In genomic region chr11:15035283-15035682, GRCh38 we compare ENCODE assay signal across 18 cellular contexts.
DNase-seq lines count a peak whose midpoint lies in the region; ATAC-seq and TF ChIP-seq lines count a peak whose summit lies in the region.
"Had no signal": no experiment of that assay in that cellular context is flagged by ENCODE, and none has a peak within 500 bp of the region (broad histone marks: within the 10 kb centered on the region; RNA-seq: fewer than 3 reads in every experiment).

No MANE protein-coding gene starts in this region.

- DNase-seq in DMS 273 (lab: John Stamatoyannopoulos, UW; ENCODE audit: unreplicated experiment) = peak; percentile 59
- DNase-seq in DMS 273 treated with DMSO at 0.1 percent for 48 hours (lab: John Stamatoyannopoulos, UW) = no peak
- peak; percentile 49 to 57 for DNase-seq in SHP77 (lab: John Stamatoyannopoulos, UW)
- peak; percentile 4 for DNase-seq in left kidney (ENCODE audit: low read depth, low spot score)
- no peak for DNase-seq in CD1c-positive myeloid dendritic cell (ENCODE audit: extremely low spot score)
- DNase-seq: activated CD4-positive, CD25-positive, alpha-beta regulatory T cell treated with anti-CD3 and anti-CD28 coated beads, Interleukin-2, amount 50 U/mL, for 72 hours; activated naive CD8-positive, alpha-beta T cell treated with anti-CD3 and anti-CD28 coated beads, Interleukin-2, amount 10 ng/mL, durations not matched to agents 7 days and 5 days; BE2C; midbrain; NCI-H226; PC-3; T-helper 9 cell had no signal

- TF ChIP-seq CTCF in HEK293 (tag by site-specific recombination; IDR thresholded peaks at IDR 0.05) = no peak

- CTCF ChIA-PET in HEK293 (lab: Yijun Ruan, JAX) = interaction anchor here (0.6 to 7.6 kb wide), 4 partner anchors 31 to 128 kb away, joined by 3 to 65 read pairs (median 4); partner anchors contain the start of gene CALCB

- H3K27ac ChIP-seq in HEK293 (ENCODE audit: extremely low read depth, low read depth, low read length) = no peak overlapping the region
- H3K27ac ChIP-seq: 22Rv1, coronary artery, hepatocyte had no signal

- POLR2A ChIA-PET in HEK293 (lab: Yijun Ruan, JAX) = interaction anchor here (1.1 kb wide), 1 partner anchor 23 kb away, joined by 3 read pairs; no protein-coding TSS in a partner anchor

- H3K4me1 ChIP-seq in HEK293 (ENCODE audit: control insufficient read depth, insufficient read depth, low read length) = no peaks in the 10 kb centered on the region
- H3K4me1 ChIP-seq: BE2C had no signal

- H3K36me3 ChIP-seq in HEK293 (ENCODE audit: control insufficient read depth in 2 of 2, insufficient read depth in 1 of 2, low read length in 2 of 2) = no peaks in the 10 kb centered on the region
- H3K36me3 ChIP-seq: BE2C had no signal

- ATAC-seq in GM18861 (IDR thresholded peaks at IDR 0.05; ENCODE audit: unreplicated experiment) (no peak), GM21576 (IDR thresholded peaks at IDR 0.05; ENCODE audit: unreplicated experiment) (no peak)
- ATAC-seq: PC-3 had no signal

- H3K9me3 ChIP-seq in HEK293 (ENCODE audit: control insufficient read depth, insufficient read depth, low read depth, low read length) = no peaks in the 10 kb centered on the region
- H3K9me3 ChIP-seq: BE2C had no signal

- no peak overlapping the region for H3K4me3 ChIP-seq in HEK293 (ENCODE audit: low read depth, low read length)
- H3K4me3 ChIP-seq: coronary artery, hepatocyte had no signal

TF ChIP-seq in HEK293, 187 proteins besides CTCF, POLR2A, EP300 and RAD21:
- TF ChIP-seq KLF1 (tag by site-specific recombination; IDR thresholded peaks at IDR 0.05) (peak; percentile 47; the same call in 1 of the 2 replicates), ZBTB17 (tag by site-specific recombination; IDR thresholded peaks at IDR 0.05) (0 out of 2 replicates have a peak, but pooled peaks have one; percentile 27), ZSCAN23 (tag by site-specific recombination; IDR thresholded peaks at IDR 0.05) (no peak), ZNF335 (tag by site-specific recombination; conservative IDR thresholded peaks at IDR 0.05) (peak; percentile 91), SALL2 (tag by site-specific recombination; IDR thresholded peaks at IDR 0.05; ENCODE audit: borderline replicate concordance) (no peak), ZNF140 (tag by site-specific recombination; IDR thresholded peaks at IDR 0.05) (no peak), ZBTB44 (tag by site-specific recombination; IDR thresholded peaks at IDR 0.05) (peak; percentile 57; the same call in 1 of the 2 replicates), SCRT2 (tag by site-specific recombination; IDR thresholded peaks at IDR 0.05) (peak; percentile 34; the same call in 1 of the 2 replicates), ZNF280D (tag by site-specific recombination; IDR thresholded peaks at IDR 0.05) (no peak), ZNF223 (tag by site-specific recombination; IDR thresholded peaks at IDR 0.05) (peak; percentile 63; the same call in 1 of the 2 replicates)

Comparison
In these comparisons a context has a peak if more than half of its experiments do, and no peak if none do; other contexts are left out.
1. DNase-seq: peak in DMS 273 (single experiment), SHP77 (2 of 2) and left kidney (single experiment); none in DMS 273 treated with DMSO at 0.1 percent for 48 hours (single experiment) and CD1c-positive myeloid dendritic cell (single experiment).